Comparison of ENCODE assay signal across 14 cellular contexts in genomic region chr1:43861985-43862735, GRCh38.
"Had no signal": no experiment of that assay in that cellular context is flagged by ENCODE, and none has a peak within 500 bp of the region (broad histone marks: within the 10 kb centered on the region; RNA-seq: fewer than 3 reads in every experiment).

No MANE protein-coding gene starts in this region.

- H3K4me3 Mint-ChIP-seq: activated naive CD4-positive, alpha-beta T cell treated with anti-CD3 and anti-CD28 coated beads for 36 hours; activated naive CD8-positive, alpha-beta T cell treated with anti-CD3 and anti-CD28 coated beads, Interleukin-2, amount 50 U/mL, for 24 hours had no signal

- H3K27me3 ChIP-seq: breast epithelium, dorsolateral prefrontal cortex, ovary, tibial nerve had no signal

- DNase-seq: activated CD4-positive, alpha-beta T cell treated with anti-CD3 and anti-CD28 coated beads for 48 hours; activated naive CD4-positive, alpha-beta T cell treated with anti-CD3 and anti-CD28 coated beads for 36 hours; activated naive CD8-positive, alpha-beta T cell treated with anti-CD3 and anti-CD28 coated beads, Interleukin-2, amount 50 U/mL, for 24 hours; aorta; dorsolateral prefrontal cortex; lower lobe of right lung; ovary; small intestine; stimulated activated CD4-positive, alpha-beta T cell treated with anti-CD3 and anti-CD28 coated beads, Interleukin-4, amount 100 ng/mL, for 4 hours; stimulated activated CD8-positive, alpha-beta memory T cell treated with anti-CD3 and anti-CD28 coated beads, Interleukin-4, amount 100 ng/mL, for 48 hours; stimulated activated naive CD4-positive, alpha-beta T cell treated with Interleukin-2 at 50 U/mL for 16 hours had no signal

- H3K4me3 ChIP-seq: breast epithelium, dorsolateral prefrontal cortex, lower lobe of right lung, ovary, tibial nerve had no signal

- ATAC-seq: activated naive CD8-positive, alpha-beta T cell treated with anti-CD3 and anti-CD28 coated beads, Interleukin-2, amount 50 U/mL, for 24 hours; lower lobe of right lung had no signal

- H3K27ac Mint-ChIP-seq: activated naive CD4-positive, alpha-beta T cell treated with anti-CD3 and anti-CD28 coated beads for 36 hours; activated naive CD8-positive, alpha-beta T cell treated with anti-CD3 and anti-CD28 coated beads, Interleukin-2, amount 50 U/mL, for 24 hours; activated T-helper 2 cell treated with anti-CD3 and anti-CD28 coated beads, Interferon-gamma antibody, Interleukin-2, Interleukin-4, amounts not matched to agents 10 μg/mL and 5 μg/mL and 100 μg/mL, durations not matched to agents 14 hours and 24 hours and 36 hours had no signal

- H3K36me3 ChIP-seq: breast epithelium, ovary had no signal

- H3K9me3 Mint-ChIP-seq: activated naive CD4-positive, alpha-beta T cell treated with anti-CD3 and anti-CD28 coated beads for 36 hours; activated naive CD8-positive, alpha-beta T cell treated with anti-CD3 and anti-CD28 coated beads, Interleukin-2, amount 50 U/mL, for 24 hours; activated T-helper 2 cell treated with anti-CD3 and anti-CD28 coated beads, Interferon-gamma antibody, Interleukin-2, Interleukin-4, amounts not matched to agents 10 μg/mL and 5 μg/mL and 100 μg/mL, durations not matched to agents 14 hours and 24 hours and 36 hours had no signal

- H3K9me3 ChIP-seq: breast epithelium, lower lobe of right lung, ovary, tibial nerve had no signal

- H3K27me3 Mint-ChIP-seq: activated naive CD8-positive, alpha-beta T cell treated with anti-CD3 and anti-CD28 coated beads, Interleukin-2, amount 50 U/mL, for 24 hours had no signal

- H3K27ac ChIP-seq: breast epithelium, lower lobe of right lung, ovary had no signal

- FAIRE-seq: small intestine had no signal
